Comparison of ENCODE assay signal across 19 cellular contexts in the genomic region with DNA sequence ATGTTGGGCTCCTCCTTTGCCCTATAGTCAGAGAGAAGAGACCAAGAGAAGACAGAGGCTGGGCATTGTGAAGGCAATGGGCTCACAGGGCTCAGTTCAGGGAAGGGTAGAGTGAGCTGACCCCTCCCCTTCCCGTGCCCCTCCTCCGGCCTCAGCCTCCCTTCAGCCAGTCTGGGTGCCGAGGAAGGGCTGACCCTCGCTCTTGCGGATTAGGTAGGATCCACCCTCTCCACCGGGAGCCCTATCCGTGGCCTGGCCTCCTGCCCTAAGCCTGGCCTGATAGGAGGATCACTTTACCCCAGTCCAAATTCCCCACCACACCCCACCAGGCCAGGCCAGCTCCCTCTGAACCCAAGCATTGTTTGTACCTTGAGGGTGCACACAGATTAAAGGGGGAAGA. TPM values are rescaled to one million over a fixed set of nuclear protein-coding genes. Genes with fewer than 3 reads are reported as not detected.
A peak's percentile ranks its signal among the peaks of the same experiment; 100 is the strongest.
DNase-seq lines count a peak whose midpoint lies in the region; ATAC-seq, FAIRE-seq and TF ChIP-seq lines count a peak whose summit lies in the region.
"Had no signal": no experiment of that assay in that cellular context is flagged by ENCODE, and none has a peak within 500 bp of the region (broad histone marks: within the 10 kb centered on the region; RNA-seq: fewer than 3 reads in every experiment).

No MANE protein-coding gene starts in this region.

- no peak overlapping the region for H3K27ac ChIP-seq in CD4-positive, CD25-positive, alpha-beta regulatory T cell (ENCODE audit: insufficient read depth, low read length, poor library complexity, severe bottlenecking)
- H3K27ac ChIP-seq in HUES6 (ENCODE audit: low read depth, low read length) (peak overlapping the region; percentile 56; the same call in 1 of the 2 replicates), K562 (ENCODE audit: extremely low read depth, low read depth, low read length) (peak overlapping the region; percentile 38; the same call in 1 of the 3 replicates), pancreas (no peak overlapping the region)
- H3K27ac ChIP-seq: brain microvascular endothelial cell, HL-60 had no signal

- intact Hi-C loops in K562 (cut with micrococcal nuclease): loop anchor here (10.0 kb wide), 1 partner anchor 56 kb away; a partner anchor contains a TSS
- intact Hi-C loops in pancreas (cut with DNase I): no loop called here

- peaks cover 57% of the 10 kb centered on the region for H3K4me1 ChIP-seq in CD4-positive, CD25-positive, alpha-beta regulatory T cell (ENCODE audit: control insufficient read depth, insufficient read depth, low read length, poor library complexity, severe bottlenecking)
- H3K4me1 ChIP-seq in HUES6 (ENCODE audit: control insufficient read depth, insufficient read depth, low read length) (peaks cover 52% of the 10 kb centered on the region), K562 (replicated peaks in 1 of 2; ENCODE audit: control insufficient read depth in 2 of 2, insufficient read depth in 2 of 2, low read length in 2 of 2) (peaks cover 36 to 92% of the 10 kb centered on the region in 2 experiments), pancreas (peaks cover 0 to 14% (median 4%) of the 10 kb centered on the region in 3 donors)

- peak overlapping the region; percentile 71; the same call in 1 of the 2 replicates for H2AFZ ChIP-seq in K562 (ENCODE audit: low read depth, low read length)

- peaks cover 0 to 2% (median 0%) of the 10 kb centered on the region in 7 donors for H3K9me3 Mint-ChIP-seq in CD4-positive, CD25-positive, alpha-beta regulatory T cell
- H3K9me3 Mint-ChIP-seq in naive thymus-derived CD8-positive, alpha-beta T cell: no peaks in the 10 kb centered on the region

- WGBS in K562 (ENCODE audit: insufficient coverage, low coverage, missing lambda C conversion rate): 23% methylated on average over 5 of the region's 7 CpGs
- 77 to 79% methylated on average over 7 of the region's 7 CpGs for WGBS in pancreas, 2 donors

- POLR2A ChIA-PET in K562 (lab: Yijun Ruan, JAX): interaction anchor here (0.6 to 7.8 kb wide), 5 partner anchors 8 to 237 kb away, joined by 3 to 58 read pairs (median 4); no protein-coding TSS in a partner anchor
- POLR2A ChIA-PET in naive thymus-derived CD8-positive, alpha-beta T cell (lab: Charles Lee): interaction anchor here (8.4 to 13.8 kb wide), 3 partner anchors 21 to 43 kb away, joined by 101 to 176 read pairs (median 113); a partner anchor contains a TSS

- TF ChIP-seq RAD21 in K562 (CRISPR knock-in tag; conservative IDR thresholded peaks at IDR 0.05 in 1 of 2, IDR thresholded peaks at IDR 0.05 in 1 of 2): no peak

- ATAC-seq in CD4-positive, CD25-positive, alpha-beta regulatory T cell (ENCODE audit: low read depth in 2 of 2): no peak
- no peak for ATAC-seq in K562
- no peak for ATAC-seq in naive thymus-derived CD8-positive, alpha-beta T cell
- ATAC-seq in pancreas: no peak
- ATAC-seq: activated CD8-positive, alpha-beta memory T cell treated with anti-CD3 and anti-CD28 coated beads, Interleukin-2, amount 10 ng/mL, durations not matched to agents 7 days and 5 days had no signal

- in situ Hi-C loops in K562 (cut with MboI): no loop called here

- no peaks in the 10 kb centered on the region for H3K9me1 ChIP-seq in K562 (ENCODE audit: control insufficient read depth, insufficient read depth, low read length)

- no peak for DNase-seq in CD4-positive, CD25-positive, alpha-beta regulatory T cell
- DNase-seq in K562 (ENCODE audit: extremely low read depth in 1 of 4, low spot score in 3 of 4): peak in 2 of 4 experiments; percentile 31 to 43
- no peak for DNase-seq in naive thymus-derived CD8-positive, alpha-beta T cell
- DNase-seq in pancreas: no peak
- DNase-seq in MV-4-11 (lab: John Stamatoyannopoulos, UW): no peak
- DNase-seq in anterior cingulate cortex (lab: John Stamatoyannopoulos, UW): no peak
- DNase-seq in NCI-H2196 (lab: John Stamatoyannopoulos, UW; ENCODE audit: unreplicated experiment): no peak
- DNase-seq: activated CD8-positive, alpha-beta memory T cell treated with anti-CD3 and anti-CD28 coated beads, Interleukin-2, amount 10 ng/mL, durations not matched to agents 7 days and 5 days; activated naive CD4-positive, alpha-beta T cell; AML-193; brain microvascular endothelial cell; DMS153; effector CD8-positive, alpha-beta T cell; hippocampal formation; NCI-H146; NCI-H345 had no signal

- no peaks in the 10 kb centered on the region for H3K36me3 ChIP-seq in CD4-positive, CD25-positive, alpha-beta regulatory T cell (ENCODE audit: control insufficient read depth, insufficient read depth, low read length)
- H3K36me3 ChIP-seq in HUES6 (ENCODE audit: control insufficient read depth, insufficient read depth, low read length) (peaks cover 11% of the 10 kb centered on the region), K562 (ENCODE audit: control insufficient read depth, insufficient read depth, low read length) (peaks cover 32% of the 10 kb centered on the region), pancreas (no peaks in the 10 kb centered on the region)

- peaks cover 0 to 45% (median 15%) of the 10 kb centered on the region in 4 donors for H3K4me1 Mint-ChIP-seq in CD4-positive, CD25-positive, alpha-beta regulatory T cell
- peaks cover 16 to 47% (median 42%) of the 10 kb centered on the region in 4 donors for H3K4me1 Mint-ChIP-seq in naive thymus-derived CD8-positive, alpha-beta T cell

- H3K4me3 ChIP-seq in CD4-positive, CD25-positive, alpha-beta regulatory T cell (ENCODE audit: low read depth, low read length): no peak overlapping the region
- H3K4me3 ChIP-seq in HUES6 (ENCODE audit: low read depth, low read length) (peak overlapping the region; percentile 91; the same call in 1 of the 2 replicates), K562 (no peak overlapping the region), pancreas (no peak overlapping the region)

- no peaks in the 10 kb centered on the region for H3K27me3 Mint-ChIP-seq in CD4-positive, CD25-positive, alpha-beta regulatory T cell
- H3K27me3 Mint-ChIP-seq in naive thymus-derived CD8-positive, alpha-beta T cell: no peaks in the 10 kb centered on the region
- H3K27me3 Mint-ChIP-seq: activated CD8-positive, alpha-beta memory T cell treated with anti-CD3 and anti-CD28 coated beads, Interleukin-2, amount 10 ng/mL, durations not matched to agents 7 days and 5 days had no signal

- H3K9me3 ChIP-seq in CD4-positive, CD25-positive, alpha-beta regulatory T cell (ENCODE audit: control insufficient read depth in 2 of 2, low read length in 2 of 2): no peaks in the 10 kb centered on the region
- H3K9me3 ChIP-seq in HUES6 (ENCODE audit: control insufficient read depth, insufficient read depth, low read depth, low read length) (no peaks in the 10 kb centered on the region), K562 (replicated peaks; ENCODE audit: control insufficient read depth, insufficient read depth, low read depth, low read length) (no peaks in the 10 kb centered on the region), pancreas (no peaks in the 10 kb centered on the region)

- no TSS peak for BruUV-seq in K562 (replicated peaks; lab: Mats Ljungman, UMichigan)

- no peaks in the 10 kb centered on the region for H3K36me3 Mint-ChIP-seq in CD4-positive, CD25-positive, alpha-beta regulatory T cell
- H3K36me3 Mint-ChIP-seq in naive thymus-derived CD8-positive, alpha-beta T cell: no peaks in the 10 kb centered on the region
- H3K36me3 Mint-ChIP-seq: activated CD8-positive, alpha-beta memory T cell treated with anti-CD3 and anti-CD28 coated beads, Interleukin-2, amount 10 ng/mL, durations not matched to agents 7 days and 5 days had no signal

- TF ChIP-seq CTCF in K562 (IDR thresholded peaks at IDR 0.05 in 2 of 3, conservative IDR thresholded peaks at IDR 0.05 in 1 of 3; ENCODE audit: insufficient read depth in 2 of 3, low read depth in 1 of 3, low read length in 3 of 3) (no peak), pancreas (IDR thresholded peaks at IDR 0.05) (no peak)

- H4K20me1 ChIP-seq in K562 (replicated peaks; ENCODE audit: control insufficient read depth, insufficient read depth, low read length): peaks cover 7% of the 10 kb centered on the region

- H3K79me2 ChIP-seq in K562 (ENCODE audit: control insufficient read depth, insufficient read depth, low read length): peaks cover 50% of the 10 kb centered on the region

- H3K4me3 Mint-ChIP-seq in CD4-positive, CD25-positive, alpha-beta regulatory T cell: peak overlapping the region; percentile 3 to 92 (median 52)
- peak overlapping the region in 7 of 10 donors; percentile 20 to 92 (median 79) for H3K4me3 Mint-ChIP-seq in naive thymus-derived CD8-positive, alpha-beta T cell

- FAIRE-seq in K562 (lab: Jason Lieb, UNC): no peak
- no peak for FAIRE-seq in pancreas (lab: Jason Lieb, UNC)
- FAIRE-seq: GM18507 had no signal

- no peak for TF ChIP-seq POLR2A in K562 (conservative IDR thresholded peaks at IDR 0.05)

- no peaks in the 10 kb centered on the region for H3K27me3 ChIP-seq in CD4-positive, CD25-positive, alpha-beta regulatory T cell (ENCODE audit: control insufficient read depth, insufficient read depth, low read length)
- no peaks in the 10 kb centered on the region for H3K27me3 ChIP-seq in HUES6 (ENCODE audit: control insufficient read depth, insufficient read depth, low read length)
- no peaks in the 10 kb centered on the region for H3K27me3 ChIP-seq in K562 (ENCODE audit: control insufficient read depth in 2 of 2, insufficient read depth in 2 of 2, low read length in 2 of 2)
- H3K27me3 ChIP-seq in pancreas: no peaks in the 10 kb centered on the region
- H3K27me3 ChIP-seq: brain microvascular endothelial cell had no signal

- CTCF ChIA-PET in K562 (lab: Yijun Ruan, JAX; ENCODE audit: low intra/inter-chr PET ratio): no interaction called here

- no peak overlapping the region; the same call in 1 of the 2 replicates for H3K4me2 ChIP-seq in K562 (ENCODE audit: insufficient read depth, low read length)

- TF ChIP-seq EP300 in K562 (IDR thresholded peaks at IDR 0.05; ENCODE audit: low read length): no peak

- H3K9ac ChIP-seq in HUES6 (ENCODE audit: low read length) (no peak overlapping the region), K562 (ENCODE audit: insufficient read depth in 1 of 2, low read depth in 2 of 2, low read length in 2 of 2) (peak overlapping the region; percentile 80 to 95; a peak in 3 of 4 replicates)

- H3K27ac Mint-ChIP-seq in CD4-positive, CD25-positive, alpha-beta regulatory T cell: no peak overlapping the region
- H3K27ac Mint-ChIP-seq in naive thymus-derived CD8-positive, alpha-beta T cell: no peak overlapping the region
- H3K27ac Mint-ChIP-seq: activated CD8-positive, alpha-beta memory T cell treated with anti-CD3 and anti-CD28 coated beads, Interleukin-2, amount 10 ng/mL, durations not matched to agents 7 days and 5 days had no signal

RNA-seq across cellular contexts. Expression of a gene that starts 1.8 kb away (rescaled TPM):
- 22.4 TPM for total RNA-seq in CD4-positive, CD25-positive, alpha-beta regulatory T cell
- polyA plus RNA-seq in CD4-positive, CD25-positive, alpha-beta regulatory T cell: 10 to 100 TPM; 23.0 to 37.6 (median 29.4) TPM
- 22.4 and 60.4 TPM in 2 replicates for total RNA-seq in K562 (2011; cell fraction: chromatin; rRNA removed; ENCODE audit: low replicate concordance)
- 71.5 and 97.6 TPM in 2 replicates for total RNA-seq in K562 (2011; cell fraction: nucleolus; rRNA removed)
- total RNA-seq in K562 (2011; cell fraction: nucleoplasm; rRNA removed): 71.8 and 129 TPM in 2 replicates
- total RNA-seq in K562 (2014; rRNA removed) (566 and 592 TPM in 2 replicates), K562 (2014; rRNA removed; fragmentation: Illumina TruSeq; extraction: Trizol) (114 and 162 TPM in 2 replicates), K562 (2015; rRNA removed; fragmentation: Illumina TruSeq; extraction: Trizol) (300 and 321 TPM in 2 replicates), K562 (2021) (391 and 402 TPM in 2 replicates), pancreas (100 to 1,000 TPM; 106 to 177 (median 119) TPM)
- polyA plus RNA-seq in K562 (2011; rRNA removed) (182 and 196 TPM in 2 replicates), K562 (2014; fragmentation: Illumina TruSeq; extraction: Trizol) (212 and 254 TPM in 2 replicates), K562 (2014; fragmentation: Nextera tagmentation; extraction: Ambion mirVana) (10 to 100 TPM in 1 of 2 experiments, 1 to 10 TPM in 1; 7.7 to 17.5 TPM), K562 (2014; rRNA removed) (312 and 380 TPM in 2 replicates), pancreas (100 to 1,000 TPM in 1 of 2 donors, 10 to 100 TPM in 1; 81.6 to 180 TPM)
- 198 and 362 TPM in 2 replicates for polyA plus RNA-seq in K562 (2011; cell fraction: cytosol; rRNA removed)
- 169 and 217 TPM in 2 replicates for polyA plus RNA-seq in K562 (2011; cell fraction: nucleus; rRNA removed)
- polyA plus RNA-seq in K562 (2012): 195 and 318 TPM in 2 replicates
- 33.2 and 49.9 TPM in 2 replicates for polyA minus RNA-seq in K562 (2011; rRNA and poly(A)+ RNA removed)
- polyA minus RNA-seq in K562 (2011; cell fraction: cytosol; rRNA and poly(A)+ RNA removed): 84.7 and 86.5 TPM in 2 replicates
- 27.9 and 34.1 TPM in 2 replicates for polyA minus RNA-seq in K562 (2011; cell fraction: nucleus; rRNA and poly(A)+ RNA removed)
- 10 to 100 TPM; 39.1 to 45.5 TPM for total RNA-seq in naive thymus-derived CD8-positive, alpha-beta T cell
- polyA plus RNA-seq in naive thymus-derived CD8-positive, alpha-beta T cell: 10 to 100 TPM; 22.4 to 50.6 (median 45.4) TPM

RNA-seq across cellular contexts. Expression of a gene that starts 2.8 kb away (rescaled TPM):
- 3.6 TPM for total RNA-seq in CD4-positive, CD25-positive, alpha-beta regulatory T cell
- polyA plus RNA-seq in CD4-positive, CD25-positive, alpha-beta regulatory T cell: under 1 TPM; 0.10 to 0.40 (median 0.25) TPM
- 41.0 and 132 TPM in 2 replicates for total RNA-seq in K562 (2011; cell fraction: chromatin; rRNA removed; ENCODE audit: low replicate concordance)
- total RNA-seq in K562 (2011; cell fraction: nucleolus; rRNA removed): 77.6 and 79.7 TPM in 2 replicates
- 28.1 and 43.7 TPM in 2 replicates for total RNA-seq in K562 (2011; cell fraction: nucleoplasm; rRNA removed)
- total RNA-seq in K562 (2014; rRNA removed) (33.6 and 42.5 TPM in 2 replicates), K562 (2014; rRNA removed; fragmentation: Illumina TruSeq; extraction: Trizol) (7.0 and 8.4 TPM in 2 replicates), K562 (2015; rRNA removed; fragmentation: Illumina TruSeq; extraction: Trizol) (14.6 and 14.9 TPM in 2 replicates), K562 (2021) (37.1 and 44.8 TPM in 2 replicates), pancreas (10 to 100 TPM in 1 of 6 donors, 1 to 10 TPM in 5; 5.7 to 13.1 (median 6.9) TPM)
- polyA plus RNA-seq in K562 (2011; rRNA removed) (11.5 and 18.0 TPM in 2 replicates), K562 (2014; fragmentation: Illumina TruSeq; extraction: Trizol) (16.0 and 23.9 TPM in 2 replicates), K562 (2014; fragmentation: Nextera tagmentation; extraction: Ambion mirVana) (under 1 TPM; 0.31 to 0.37 TPM), K562 (2014; rRNA removed) (24.7 and 27.6 TPM in 2 replicates), pancreas (10 to 100 TPM in 1 of 2 donors, 1 to 10 TPM in 1; 6.5 to 11.8 TPM)
- polyA plus RNA-seq in K562 (2011; cell fraction: cytosol; rRNA removed): 10.3 and 18.2 TPM in 2 replicates
- 77.2 and 104 TPM in 2 replicates for polyA plus RNA-seq in K562 (2011; cell fraction: nucleus; rRNA removed)
- polyA plus RNA-seq in K562 (2012): 23.9 and 26.4 TPM in 2 replicates
- polyA minus RNA-seq in K562 (2011; rRNA and poly(A)+ RNA removed): 9.7 and 13.1 TPM in 2 replicates
- polyA minus RNA-seq in K562 (2011; cell fraction: cytosol; rRNA and poly(A)+ RNA removed): 19.2 and 19.7 TPM in 2 replicates
- 20.1 and 25.0 TPM in 2 replicates for polyA minus RNA-seq in K562 (2011; cell fraction: nucleus; rRNA and poly(A)+ RNA removed)
- 1 to 10 TPM; 8.1 to 8.8 TPM for total RNA-seq in naive thymus-derived CD8-positive, alpha-beta T cell
- polyA plus RNA-seq in naive thymus-derived CD8-positive, alpha-beta T cell: under 1 TPM; 0.20 to 0.51 (median 0.35) TPM

RNA-seq across cellular contexts. Expression of a gene that starts 7.7 kb away (rescaled TPM):
- total RNA-seq in CD4-positive, CD25-positive, alpha-beta regulatory T cell: 21.1 TPM
- polyA plus RNA-seq in CD4-positive, CD25-positive, alpha-beta regulatory T cell: 10 to 100 TPM; 36.8 to 47.8 (median 43.2) TPM
- total RNA-seq in K562 (2011; cell fraction: chromatin; rRNA removed; ENCODE audit: low replicate concordance): 24.7 and 45.5 TPM in 2 replicates
- 58.4 and 66.4 TPM in 2 replicates for total RNA-seq in K562 (2011; cell fraction: nucleolus; rRNA removed)
- 56.3 and 59.5 TPM in 2 replicates for total RNA-seq in K562 (2011; cell fraction: nucleoplasm; rRNA removed)
- total RNA-seq in K562 (2014; rRNA removed) (151 TPM in 2 replicates), K562 (2014; rRNA removed; fragmentation: Illumina TruSeq; extraction: Trizol) (28.0 and 49.2 TPM in 2 replicates), K562 (2015; rRNA removed; fragmentation: Illumina TruSeq; extraction: Trizol) (73.1 and 79.0 TPM in 2 replicates), K562 (2021) (44.5 and 58.1 TPM in 2 replicates), pancreas (10 to 100 TPM; 37.8 to 64.1 (median 45.6) TPM)
- polyA plus RNA-seq in K562 (2011; rRNA removed) (30.8 and 36.6 TPM in 2 replicates), K562 (2014; fragmentation: Illumina TruSeq; extraction: Trizol) (71.7 and 83.5 TPM in 2 replicates), K562 (2014; fragmentation: Nextera tagmentation; extraction: Ambion mirVana) (10 to 100 TPM in 1 of 2 experiments, 1 to 10 TPM in 1; 3.5 to 27.1 TPM), K562 (2014; rRNA removed) (92.2 and 110 TPM in 2 replicates), pancreas (100 to 1,000 TPM; 307 to 344 TPM)
- 60.1 and 75.2 TPM in 2 replicates for polyA plus RNA-seq in K562 (2011; cell fraction: cytosol; rRNA removed)
- polyA plus RNA-seq in K562 (2011; cell fraction: nucleus; rRNA removed): 52.4 and 56.6 TPM in 2 replicates
- polyA plus RNA-seq in K562 (2012): 115 and 123 TPM in 2 replicates
- polyA minus RNA-seq in K562 (2011; rRNA and poly(A)+ RNA removed): 10.6 and 16.1 TPM in 2 replicates
- 33.8 and 40.5 TPM in 2 replicates for polyA minus RNA-seq in K562 (2011; cell fraction: cytosol; rRNA and poly(A)+ RNA removed)
- polyA minus RNA-seq in K562 (2011; cell fraction: nucleus; rRNA and poly(A)+ RNA removed): 7.8 and 14.2 TPM in 2 replicates
- total RNA-seq in naive thymus-derived CD8-positive, alpha-beta T cell: 10 to 100 TPM; 24.1 to 28.9 TPM
- polyA plus RNA-seq in naive thymus-derived CD8-positive, alpha-beta T cell: 10 to 100 TPM; 84.9 to 91.8 (median 85.5) TPM

RNA-seq across cellular contexts. Expression of a gene that starts 14.2 kb away (rescaled TPM):
- total RNA-seq in CD4-positive, CD25-positive, alpha-beta regulatory T cell: 19.6 TPM
- 1 to 10 TPM; 6.5 to 8.6 (median 8.0) TPM for polyA plus RNA-seq in CD4-positive, CD25-positive, alpha-beta regulatory T cell
- 16.1 and 40.0 TPM in 2 replicates for total RNA-seq in K562 (2011; cell fraction: chromatin; rRNA removed; ENCODE audit: low replicate concordance)
- total RNA-seq in K562 (2011; cell fraction: nucleolus; rRNA removed): 23.4 and 32.0 TPM in 2 replicates
- total RNA-seq in K562 (2011; cell fraction: nucleoplasm; rRNA removed): 31.9 and 33.0 TPM in 2 replicates
- total RNA-seq in K562 (2014; rRNA removed) (28.2 and 44.3 TPM in 2 replicates), K562 (2014; rRNA removed; fragmentation: Illumina TruSeq; extraction: Trizol) (21.0 and 22.6 TPM in 2 replicates), K562 (2015; rRNA removed; fragmentation: Illumina TruSeq; extraction: Trizol) (25.7 and 28.0 TPM in 2 replicates), K562 (2021) (83.4 and 88.3 TPM in 2 replicates), pancreas (10 to 100 TPM; 54.1 to 87.1 (median 62.2) TPM)
- polyA plus RNA-seq in K562 (2011; rRNA removed) (11.0 and 13.5 TPM in 2 replicates), K562 (2014; fragmentation: Illumina TruSeq; extraction: Trizol) (35.2 and 41.4 TPM in 2 replicates), K562 (2014; fragmentation: Nextera tagmentation; extraction: Ambion mirVana) (10 to 100 TPM; 12.0 to 12.1 TPM), K562 (2014; rRNA removed) (31.8 and 35.8 TPM in 2 replicates), pancreas (100 to 1,000 TPM in 1 of 2 donors, 10 to 100 TPM in 1; 61.2 to 115 TPM)
- polyA plus RNA-seq in K562 (2011; cell fraction: cytosol; rRNA removed): 12.1 and 16.0 TPM in 2 replicates
- polyA plus RNA-seq in K562 (2011; cell fraction: nucleus; rRNA removed): 25.1 and 26.2 TPM in 2 replicates
- polyA plus RNA-seq in K562 (2012): 97.3 and 181 TPM in 2 replicates
- 4.2 and 6.2 TPM in 2 replicates for polyA minus RNA-seq in K562 (2011; rRNA and poly(A)+ RNA removed)
- 21.2 and 26.0 TPM in 2 replicates for polyA minus RNA-seq in K562 (2011; cell fraction: cytosol; rRNA and poly(A)+ RNA removed)
- 3.2 and 4.9 TPM in 2 replicates for polyA minus RNA-seq in K562 (2011; cell fraction: nucleus; rRNA and poly(A)+ RNA removed)
- total RNA-seq in naive thymus-derived CD8-positive, alpha-beta T cell: 10 to 100 TPM; 59.7 to 62.1 TPM
- polyA plus RNA-seq in naive thymus-derived CD8-positive, alpha-beta T cell: 10 to 100 TPM; 11.2 to 28.1 (median 16.9) TPM

RNA-seq across cellular contexts. Expression of a gene that starts 18.2 kb away (rescaled TPM):
- 41.9 TPM for total RNA-seq in CD4-positive, CD25-positive, alpha-beta regulatory T cell
- 10 to 100 TPM; 18.1 to 22.8 (median 20.4) TPM for polyA plus RNA-seq in CD4-positive, CD25-positive, alpha-beta regulatory T cell
- total RNA-seq in K562 (2011; cell fraction: chromatin; rRNA removed; ENCODE audit: low replicate concordance): 39.7 and 112 TPM in 2 replicates
- 78.0 and 98.9 TPM in 2 replicates for total RNA-seq in K562 (2011; cell fraction: nucleolus; rRNA removed)
- 64.2 and 65.8 TPM in 2 replicates for total RNA-seq in K562 (2011; cell fraction: nucleoplasm; rRNA removed)
- total RNA-seq in K562 (2014; rRNA removed) (16.4 and 20.2 TPM in 2 replicates), K562 (2014; rRNA removed; fragmentation: Illumina TruSeq; extraction: Trizol) (6.6 and 11.2 TPM in 2 replicates), K562 (2015; rRNA removed; fragmentation: Illumina TruSeq; extraction: Trizol) (19.3 and 19.9 TPM in 2 replicates), K562 (2021) (27.6 and 31.8 TPM in 2 replicates), pancreas (10 to 100 TPM; 28.1 to 39.1 (median 33.0) TPM)
- polyA plus RNA-seq in K562 (2011; rRNA removed) (23.9 and 45.1 TPM in 2 replicates), K562 (2014; fragmentation: Illumina TruSeq; extraction: Trizol) (28.0 and 37.5 TPM in 2 replicates), K562 (2014; fragmentation: Nextera tagmentation; extraction: Ambion mirVana) (1 to 10 TPM; 4.0 to 4.6 TPM), K562 (2014; rRNA removed) (32.6 and 42.9 TPM in 2 replicates), pancreas (100 to 1,000 TPM in 1 of 2 donors, 10 to 100 TPM in 1; 92.9 to 125 TPM)
- 30.8 and 65.5 TPM in 2 replicates for polyA plus RNA-seq in K562 (2011; cell fraction: cytosol; rRNA removed)
- polyA plus RNA-seq in K562 (2011; cell fraction: nucleus; rRNA removed): 110 and 164 TPM in 2 replicates
- polyA plus RNA-seq in K562 (2012): 34.0 and 79.2 TPM in 2 replicates
- polyA minus RNA-seq in K562 (2011; rRNA and poly(A)+ RNA removed): 7.1 and 9.0 TPM in 2 replicates
- polyA minus RNA-seq in K562 (2011; cell fraction: cytosol; rRNA and poly(A)+ RNA removed): 12.6 and 23.5 TPM in 2 replicates
- polyA minus RNA-seq in K562 (2011; cell fraction: nucleus; rRNA and poly(A)+ RNA removed): 15.8 and 16.0 TPM in 2 replicates
- total RNA-seq in naive thymus-derived CD8-positive, alpha-beta T cell: 10 to 100 TPM; 54.9 to 56.2 TPM
- 10 to 100 TPM; 21.5 to 33.2 (median 30.9) TPM for polyA plus RNA-seq in naive thymus-derived CD8-positive, alpha-beta T cell

Comparison
In these comparisons a context has a peak if more than half of its experiments do, and no peak if none do; other contexts are left out.
1. H3K27ac ChIP-seq: peak in HUES6 (single experiment) and K562 (single experiment); none in CD4-positive, CD25-positive, alpha-beta regulatory T cell (single experiment) and pancreas (0 of 4).